In genomic region chr21:43718872-43719747, GRCh38 we compare ENCODE assay signal across 8 cellular contexts. TPM values are rescaled to one million over a fixed set of nuclear protein-coding genes. Genes with fewer than 3 reads are reported as not detected.
A peak's percentile ranks its signal among the peaks of the same experiment; 100 is the strongest.
DNase-seq lines count a peak whose midpoint lies in the region; ATAC-seq and TF ChIP-seq lines count a peak whose summit lies in the region.

Gene PDXK, plus strand, starts transcription at chr21:43719129. Its CDS starts 166 bp downstream, at chr21:43719295.

- peak; percentile 51 for ATAC-seq in GM21528 (IDR thresholded peaks at IDR 0.05; ENCODE audit: low FRiP score, unreplicated experiment)

- H3K27ac ChIP-seq in neural progenitor cell (no peak within 1 kb of the TSS), stomach smooth muscle (ENCODE audit: low read length) (peak within 1 kb of the TSS; percentile 55)

- peak within 1 kb of the TSS; percentile 98 for H2AFZ ChIP-seq in neural progenitor cell (replicated peaks)

- H3K4me1 Mint-ChIP-seq in IgD-negative memory B cell (peaks cover 14 to 27% (median 19%) of the 10 kb centered on the region in 3 donors), neural progenitor cell (peaks cover 18% of the 10 kb centered on the region)

- H3K4me3 Mint-ChIP-seq in IgD-negative memory B cell = peak within 1 kb of the TSS; percentile 83 to 95 (median 94)
- H3K4me3 Mint-ChIP-seq in neural progenitor cell = peak within 1 kb of the TSS; percentile 88

- peaks cover 18% of the 10 kb centered on the region for H4K20me1 ChIP-seq in neural progenitor cell (ENCODE audit: low read depth)

- peak within 1 kb of the TSS; percentile 96 for H3K4me2 ChIP-seq in neural progenitor cell

- TF ChIP-seq CTCF in foreskin fibroblast (IDR thresholded peaks at IDR 0.05; ENCODE audit: low read depth, low read length) (no peak), neural progenitor cell (IDR thresholded peaks at IDR 0.05) (peak; percentile 24)

- H3K4me3 ChIP-seq in foreskin fibroblast (ENCODE audit: low read depth in 1 of 2, low read length in 2 of 2) = peak within 1 kb of the TSS; percentile 85 to 91
- peak within 1 kb of the TSS; percentile 100 for H3K4me3 ChIP-seq in neural progenitor cell
- H3K4me3 ChIP-seq in stomach smooth muscle (ENCODE audit: low read length in 2 of 2) = peak within 1 kb of the TSS; percentile 87 to 93

- H3K27ac Mint-ChIP-seq in IgD-negative memory B cell (peak within 1 kb of the TSS; percentile 71 to 87 (median 76)), neural progenitor cell (peak within 1 kb of the TSS; percentile 33)

- DNase-seq in DMS79 treated with DMSO at 0.1 percent for 48 hours (lab: John Stamatoyannopoulos, UW) (peak; percentile 77), activated gamma-delta T cell treated with Interleukin-2 at 50 U/mL for 16 hours (peak; percentile 69), foreskin fibroblast (peak; percentile 80 to 94), neural progenitor cell (ENCODE audit: low spot score) (peak; percentile 94)

- H3F3A ChIP-seq in neural progenitor cell (ENCODE audit: low read depth) = no peaks in the 10 kb centered on the region

- H3K9ac ChIP-seq in neural progenitor cell = peak within 1 kb of the TSS; percentile 60
- peak within 1 kb of the TSS; percentile 72 to 83 for H3K9ac ChIP-seq in stomach smooth muscle (ENCODE audit: low read length in 2 of 2)

- H3K9me3 Mint-ChIP-seq in IgD-negative memory B cell (no peaks in the 10 kb centered on the region), neural progenitor cell (no peaks in the 10 kb centered on the region)

- H3K27me3 Mint-ChIP-seq in IgD-negative memory B cell (peaks cover 20% of the 10 kb centered on the region), neural progenitor cell (ENCODE audit: insufficient read depth, low read depth) (peaks cover 17% of the 10 kb centered on the region)

- peak; percentile 71 for TF ChIP-seq POLR2A in Raji (IDR thresholded peaks at IDR 0.05; ENCODE audit: insufficient read depth, low read depth, low read length)

- H3K36me3 ChIP-seq in neural progenitor cell (no peaks in the 10 kb centered on the region), stomach smooth muscle (ENCODE audit: control insufficient read depth in 2 of 2, insufficient read depth in 2 of 2, low read length in 2 of 2) (peaks cover 0 to 2% of the 10 kb centered on the region in 2 donors)

- H3K79me2 ChIP-seq in neural progenitor cell (ENCODE audit: low read depth) = peaks cover 16% of the 10 kb centered on the region

- H3K9me3 ChIP-seq in neural progenitor cell (ENCODE audit: low read depth) = no peaks in the 10 kb centered on the region
- no peaks in the 10 kb centered on the region for H3K9me3 ChIP-seq in stomach smooth muscle (ENCODE audit: control insufficient read depth in 2 of 2, low read length in 2 of 2)

- H3K27me3 ChIP-seq in neural progenitor cell (peaks cover 41% of the 10 kb centered on the region), stomach smooth muscle (ENCODE audit: control insufficient read depth in 1 of 2, insufficient read depth in 2 of 2, low read length in 2 of 2) (no peaks in the 10 kb centered on the region)

- H3K4me1 ChIP-seq in neural progenitor cell (peaks cover 13% of the 10 kb centered on the region), stomach smooth muscle (ENCODE audit: control insufficient read depth, insufficient read depth, low read length) (peaks cover 34% of the 10 kb centered on the region)

- no peaks in the 10 kb centered on the region for H3K36me3 Mint-ChIP-seq in IgD-negative memory B cell
- H3K36me3 Mint-ChIP-seq in neural progenitor cell = no peaks in the 10 kb centered on the region

RNA-seq across cellular contexts. Expression of gene PDXK, which starts in this region (rescaled TPM):
- polyA plus RNA-seq in IgD-negative memory B cell = 35.5 TPM
- 43.3 and 54.0 TPM in 2 replicates for total RNA-seq in neural progenitor cell (ENCODE audit: low replicate concordance)
